26 cellular contexts compared by ENCODE assay signal in genomic region chr7:90660100-90660499, GRCh38.
DNase-seq lines count a peak whose midpoint lies in the region; ATAC-seq, FAIRE-seq and TF ChIP-seq lines count a peak whose summit lies in the region.
"Had no signal": no experiment of that assay in that cellular context is flagged by ENCODE, and none has a peak within 500 bp of the region (broad histone marks: within the 10 kb centered on the region; RNA-seq: fewer than 3 reads in every experiment).

No MANE protein-coding gene starts in this region.

- H3K4me2 ChIP-seq in HepG2 (ENCODE audit: low read depth, low read length) = no peak overlapping the region
- H3K4me2 ChIP-seq: GM23338, SK-N-SH had no signal

- no peaks in the 10 kb centered on the region for H3K36me3 ChIP-seq in liver (ENCODE audit: control insufficient read depth in 4 of 4, insufficient read depth in 3 of 4, low read depth in 1 of 4, low read length in 3 of 4)
- no peaks in the 10 kb centered on the region for H3K36me3 ChIP-seq in HepG2 (replicated peaks in 1 of 2; ENCODE audit: control insufficient read depth in 1 of 2, insufficient read depth in 2 of 2, low read length in 2 of 2)
- no peaks in the 10 kb centered on the region for H3K36me3 ChIP-seq in pancreas

- TF ChIP-seq RAD21 in liver (IDR thresholded peaks at IDR 0.05) = no peak
- TF ChIP-seq RAD21 in HepG2 (CRISPR knock-in tag; IDR thresholded peaks at IDR 0.05) = no peak

- no peak overlapping the region for H3K4me3 ChIP-seq in liver (ENCODE audit: low read depth in 1 of 3, low read length in 3 of 3)
- no peak overlapping the region for H3K4me3 ChIP-seq in HepG2 (replicated peaks in 1 of 3; ENCODE audit: insufficient read depth in 1 of 3, low read depth in 2 of 3, low read length in 3 of 3)
- H3K4me3 ChIP-seq in pancreas = no peak overlapping the region
- H3K4me3 ChIP-seq: GM23338 had no signal

- H3K9ac ChIP-seq in liver (ENCODE audit: low read depth in 1 of 2, low read length in 2 of 2) (no peak overlapping the region), HepG2 (ENCODE audit: insufficient read depth, low read depth, low read length) (no peak overlapping the region)
- H3K9ac ChIP-seq: SK-N-SH had no signal

- no TSS peak for BruUV-seq in HepG2 (replicated peaks; lab: Mats Ljungman, UMichigan)

- ATAC-seq in HepG2 = no peak
- peak; percentile 53 for ATAC-seq in left lobe of liver
- ATAC-seq in HG02642 (IDR thresholded peaks at IDR 0.05; ENCODE audit: poor library complexity, unreplicated experiment) = no peak
- no peak for ATAC-seq in pancreas
- ATAC-seq: CD8-positive, alpha-beta T cell; Panc1 had no signal

- in situ Hi-C loops in HepG2 (cut with HindIII; ENCODE audit: extremely low pct_ligation_motif_present, low pct_unique_long_range_greater_than_20kb) = no loop called here

- TF ChIP-seq EP300 in HepG2 (IDR thresholded peaks at IDR 0.05; ENCODE audit: low read depth in 2 of 2, low read length in 2 of 2) (no peak), HepG2 (CRISPR knock-in tag; IDR thresholded peaks at IDR 0.05; ENCODE audit: borderline replicate concordance) (no peak)

- H3K4me1 ChIP-seq in liver (ENCODE audit: control insufficient read depth in 4 of 4, insufficient read depth in 4 of 4, low read length in 3 of 4) = peaks cover 0 to 16% (median 6%) of the 10 kb centered on the region in 4 donors
- no peaks in the 10 kb centered on the region for H3K4me1 ChIP-seq in HepG2 (ENCODE audit: insufficient read depth, low read length)
- H3K4me1 ChIP-seq in pancreas = no peaks in the 10 kb centered on the region
- H3K4me1 ChIP-seq: Caco-2 had no signal

- TF ChIP-seq CTCF in liver (IDR thresholded peaks at IDR 0.05; ENCODE audit: low read depth, low read length, missing input control) (no peak), HepG2 (CRISPR knock-in tag; IDR thresholded peaks at IDR 0.05) (no peak), pancreas (IDR thresholded peaks at IDR 0.05) (no peak)

- no peaks in the 10 kb centered on the region for H3K79me2 ChIP-seq in HepG2 (ENCODE audit: insufficient read depth, low read length)

- H4K20me1 ChIP-seq in HepG2 (ENCODE audit: insufficient read depth, low read length) = no peaks in the 10 kb centered on the region

- H2AFZ ChIP-seq in HepG2 (ENCODE audit: low read length) = no peak overlapping the region
- H2AFZ ChIP-seq: GM23338 had no signal

- CTCF ChIA-PET in HepG2 (lab: Yijun Ruan, JAX; ENCODE audit: low intra/inter-chr PET ratio, low total read pairs) = no interaction called here

- TF ChIP-seq POLR2A in HepG2 (IDR thresholded peaks at IDR 0.05; ENCODE audit: insufficient read depth in 1 of 2, low read depth in 2 of 2, low read length in 2 of 2) = no peak

- H3K27me3 ChIP-seq in liver (ENCODE audit: control insufficient read depth in 4 of 4, insufficient read depth in 4 of 4, low read length in 3 of 4) = no peaks in the 10 kb centered on the region
- H3K27me3 ChIP-seq in HepG2 (ENCODE audit: control insufficient read depth in 1 of 2, insufficient read depth in 2 of 2, low read length in 2 of 2) = no peaks in the 10 kb centered on the region
- no peaks in the 10 kb centered on the region for H3K27me3 ChIP-seq in pancreas

- DNase-seq in HepG2 (ENCODE audit: low spot score) (no peak), NCI-H1930 (lab: John Stamatoyannopoulos, UW) (peak; percentile 19 to 69), left lobe of liver (ENCODE audit: low spot score) (no peak), pancreas (no peak)
- no peak for DNase-seq in activated naive CD4-positive, alpha-beta T cell treated with anti-CD3 and anti-CD28 coated beads, Interleukin-2, amount 50 U/mL, for 16 hours
- DNase-seq: Caco-2; CD8-positive, alpha-beta T cell; DMS 273 treated with DMSO at 0.1 percent for 48 hours; DMS79 treated with DMSO at 0.1 percent for 48 hours; GF-D8; H9; KBM-7; MV-4-11; NCI-H1105 treated with DMSO at 0.1 percent for 48 hours; NCI-H187; NCI-H2171 treated with DMSO at 0.1 percent for 48 hours; NCI-H510A treated with DMSO at 0.1 percent for 48 hours; SK-N-SH; SW 1271 had no signal

- no peak for FAIRE-seq in HepG2 (lab: Jason Lieb, UNC)
- FAIRE-seq in pancreas (lab: Jason Lieb, UNC) = no peak
- FAIRE-seq: HTR-8/SVneo had no signal

- POLR2A ChIA-PET in HepG2 (lab: Yijun Ruan, JAX) = no interaction called here

- H3K27ac ChIP-seq in liver (ENCODE audit: low read depth in 1 of 2, low read length in 2 of 2) (no peak overlapping the region), HepG2 (ENCODE audit: extremely low read length, insufficient read depth, low read length) (no peak overlapping the region), pancreas (no peak overlapping the region)
- H3K27ac ChIP-seq: C4-2B, RWPE1 had no signal

- no peaks in the 10 kb centered on the region for H3K9me3 ChIP-seq in liver (ENCODE audit: control insufficient read depth in 4 of 4, low read length in 3 of 4)
- no peaks in the 10 kb centered on the region for H3K9me3 ChIP-seq in HepG2 (ENCODE audit: low read length)
- H3K9me3 ChIP-seq in pancreas = no peaks in the 10 kb centered on the region
- H3K9me3 ChIP-seq: Caco-2, SK-N-SH had no signal

- intact Hi-C loops in HepG2 (cut with micrococcal nuclease; ENCODE audit: unreplicated experiment) = no loop called here
- intact Hi-C loops in pancreas (cut with DNase I) = no loop called here

- 64% methylated on average over 2 of the region's 2 CpGs for whole genome bisulfite sequencing in liver
- 25% methylated on average over 2 of the region's 2 CpGs for WGBS in HepG2 (ENCODE audit: low lambda C conversion rate)
- WGBS in pancreas, 2 donors = 80 to 85% methylated on average over 2 of the region's 2 CpGs

TF ChIP-seq in liver, 16 proteins besides CTCF, POLR2A, EP300 and RAD21 (continues in another document):
- TF ChIP-seq EGR1 (IDR thresholded peaks at IDR 0.05; ENCODE audit: low read depth in 2 of 2) (no peak), JUND (IDR thresholded peaks at IDR 0.05) (no peak), FOXA1 (IDR thresholded peaks at IDR 0.05) (no peak), SP1 (IDR thresholded peaks at IDR 0.05) (no peak), GABPA (IDR thresholded peaks at IDR 0.05 in 1 of 2, conservative IDR thresholded peaks at IDR 0.05 in 1 of 2) (no peak), YY1 (IDR thresholded peaks at IDR 0.05) (peak; percentile 33), NR2F2 (IDR thresholded peaks at IDR 0.05) (no peak), MAX (IDR thresholded peaks at IDR 0.05) (no peak), ATF3 (IDR thresholded peaks at IDR 0.05) (no peak)

TF ChIP-seq in HepG2, 621 proteins besides CTCF, POLR2A, EP300 and RAD21:
- no peak for TF ChIP-seq ZMYM2 (CRISPR knock-in tag; IDR thresholded peaks at IDR 0.05)
- TF ChIP-seq ZNF451 (CRISPR knock-in tag; IDR thresholded peaks at IDR 0.05) = no peak
- no peak for TF ChIP-seq NFKBIZ (CRISPR knock-in tag; IDR thresholded peaks at IDR 0.05)
- TF ChIP-seq ERF (CRISPR knock-in tag; IDR thresholded peaks at IDR 0.05) = no peak
- no peak for TF ChIP-seq ZXDC (CRISPR knock-in tag; IDR thresholded peaks at IDR 0.05)
- TF ChIP-seq ZBTB7A (CRISPR knock-in tag; IDR thresholded peaks at IDR 0.05) = no peak

Comparison
In these comparisons a context has a peak if more than half of its experiments do, and no peak if none do; other contexts are left out.
1. DNase-seq: peak in NCI-H1930 (2 of 2); none in HepG2 (single experiment), left lobe of liver (single experiment), activated naive CD4-positive, alpha-beta T cell treated with anti-CD3 and anti-CD28 coated beads, Interleukin-2, amount 50 U/mL, for 16 hours (single experiment) and pancreas (0 of 6).